In the genomic region with DNA sequence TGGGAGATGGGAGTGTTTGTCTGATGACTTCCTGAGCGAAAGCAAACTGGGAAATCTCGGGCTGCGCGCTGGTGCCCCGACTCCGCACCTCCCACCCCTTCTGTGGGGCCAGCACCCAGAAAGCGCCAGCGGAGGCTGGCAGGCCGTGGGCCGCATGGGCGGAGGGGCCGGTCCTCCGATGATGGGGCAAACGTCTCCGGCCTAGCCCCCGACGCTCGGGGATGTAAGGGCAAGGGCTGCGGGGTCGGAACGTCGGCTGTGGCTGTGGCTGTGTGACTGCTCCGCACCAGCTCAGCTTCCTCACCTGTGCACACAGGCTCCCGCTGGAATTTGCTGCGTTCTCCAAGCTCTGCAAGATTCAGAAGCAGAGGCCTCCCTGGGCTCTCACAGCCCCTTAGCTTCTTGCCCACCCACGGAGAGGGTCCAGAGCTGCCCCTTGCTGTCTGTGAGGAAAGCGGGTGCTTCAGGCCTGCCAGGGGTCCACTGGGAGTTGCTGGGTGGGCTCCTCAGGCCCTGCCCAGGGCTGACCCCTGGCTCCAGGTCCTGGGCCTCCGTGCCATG, we compare ENCODE assay signal across 2 cellular contexts.
TF ChIP-seq lines count a peak whose summit lies in the region.

No MANE protein-coding gene starts in this region.

TF ChIP-seq in IMR-90, 13 proteins besides CTCF, POLR2A, EP300 and RAD21:
- TF ChIP-seq MAFK (IDR thresholded peaks at IDR 0.05; ENCODE audit: low read depth, low read length) (no peak), SMC3 (IDR thresholded peaks at IDR 0.05; ENCODE audit: low read depth, low read length) (no peak), FOS (IDR thresholded peaks at IDR 0.05; ENCODE audit: low read depth, low read length) (no peak), MXI1 (IDR thresholded peaks at IDR 0.05; ENCODE audit: borderline replicate concordance, low read depth, low read length) (no peak), BHLHE40 (IDR thresholded peaks at IDR 0.05; ENCODE audit: low read depth, low read length) (no peak), RFX5 (IDR thresholded peaks at IDR 0.05; ENCODE audit: low read depth, low read length) (no peak), CEBPB (IDR thresholded peaks at IDR 0.05; ENCODE audit: low read depth, low read length) (no peak)
- TF ChIP-seq, protein P1, sequence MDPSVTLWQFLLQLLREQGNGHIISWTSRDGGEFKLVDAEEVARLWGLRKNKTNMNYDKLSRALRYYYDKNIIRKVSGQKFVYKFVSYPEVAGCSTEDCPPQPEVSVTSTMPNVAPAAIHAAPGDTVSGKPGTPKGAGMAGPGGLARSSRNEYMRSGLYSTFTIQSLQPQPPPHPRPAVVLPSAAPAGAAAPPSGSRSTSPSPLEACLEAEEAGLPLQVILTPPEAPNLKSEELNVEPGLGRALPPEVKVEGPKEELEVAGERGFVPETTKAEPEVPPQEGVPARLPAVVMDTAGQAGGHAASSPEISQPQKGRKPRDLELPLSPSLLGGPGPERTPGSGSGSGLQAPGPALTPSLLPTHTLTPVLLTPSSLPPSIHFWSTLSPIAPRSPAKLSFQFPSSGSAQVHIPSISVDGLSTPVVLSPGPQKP (IDR thresholded peaks at IDR 0.05; ENCODE audit: borderline replicate concordance, low read depth, low read length) = no peak

TF ChIP-seq in liver, 16 proteins besides CTCF, POLR2A, EP300 and RAD21:
- TF ChIP-seq, protein P2, sequence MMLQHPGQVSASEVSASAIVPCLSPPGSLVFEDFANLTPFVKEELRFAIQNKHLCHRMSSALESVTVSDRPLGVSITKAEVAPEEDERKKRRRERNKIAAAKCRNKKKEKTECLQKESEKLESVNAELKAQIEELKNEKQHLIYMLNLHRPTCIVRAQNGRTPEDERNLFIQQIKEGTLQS (IDR thresholded peaks at IDR 0.05) = no peak
- TF ChIP-seq SP1 (IDR thresholded peaks at IDR 0.05) (no peak), HNF4A (conservative IDR thresholded peaks at IDR 0.05) (no peak), JUND (IDR thresholded peaks at IDR 0.05) (no peak)
- TF ChIP-seq, protein P3, sequence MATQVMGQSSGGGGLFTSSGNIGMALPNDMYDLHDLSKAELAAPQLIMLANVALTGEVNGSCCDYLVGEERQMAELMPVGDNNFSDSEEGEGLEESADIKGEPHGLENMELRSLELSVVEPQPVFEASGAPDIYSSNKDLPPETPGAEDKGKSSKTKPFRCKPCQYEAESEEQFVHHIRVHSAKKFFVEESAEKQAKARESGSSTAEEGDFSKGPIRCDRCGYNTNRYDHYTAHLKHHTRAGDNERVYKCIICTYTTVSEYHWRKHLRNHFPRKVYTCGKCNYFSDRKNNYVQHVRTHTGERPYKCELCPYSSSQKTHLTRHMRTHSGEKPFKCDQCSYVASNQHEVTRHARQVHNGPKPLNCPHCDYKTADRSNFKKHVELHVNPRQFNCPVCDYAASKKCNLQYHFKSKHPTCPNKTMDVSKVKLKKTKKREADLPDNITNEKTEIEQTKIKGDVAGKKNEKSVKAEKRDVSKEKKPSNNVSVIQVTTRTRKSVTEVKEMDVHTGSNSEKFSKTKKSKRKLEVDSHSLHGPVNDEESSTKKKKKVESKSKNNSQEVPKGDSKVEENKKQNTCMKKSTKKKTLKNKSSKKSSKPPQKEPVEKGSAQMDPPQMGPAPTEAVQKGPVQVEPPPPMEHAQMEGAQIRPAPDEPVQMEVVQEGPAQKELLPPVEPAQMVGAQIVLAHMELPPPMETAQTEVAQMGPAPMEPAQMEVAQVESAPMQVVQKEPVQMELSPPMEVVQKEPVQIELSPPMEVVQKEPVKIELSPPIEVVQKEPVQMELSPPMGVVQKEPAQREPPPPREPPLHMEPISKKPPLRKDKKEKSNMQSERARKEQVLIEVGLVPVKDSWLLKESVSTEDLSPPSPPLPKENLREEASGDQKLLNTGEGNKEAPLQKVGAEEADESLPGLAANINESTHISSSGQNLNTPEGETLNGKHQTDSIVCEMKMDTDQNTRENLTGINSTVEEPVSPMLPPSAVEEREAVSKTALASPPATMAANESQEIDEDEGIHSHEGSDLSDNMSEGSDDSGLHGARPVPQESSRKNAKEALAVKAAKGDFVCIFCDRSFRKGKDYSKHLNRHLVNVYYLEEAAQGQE (IDR thresholded peaks at IDR 0.05) = no peak
